Comparison of ENCODE assay signal across 25 cellular contexts in genomic region chr9:95584176-95584575, GRCh38.
"Had no signal": no experiment of that assay in that cellular context is flagged by ENCODE, and none has a peak within 500 bp of the region (broad histone marks: within the 10 kb centered on the region; RNA-seq: fewer than 3 reads in every experiment).

No MANE protein-coding gene starts in this region.

- H3K4me1 ChIP-seq: body of pancreas, spleen, uterus had no signal

- H3K9me3 ChIP-seq: body of pancreas, spleen, transverse colon, uterus had no signal

- H3K36me3 ChIP-seq: spleen, transverse colon, uterus, WERI-Rb-1 had no signal

- H3K36me3 Mint-ChIP-seq: activated CD8-positive, alpha-beta memory T cell treated with anti-CD3 and anti-CD28 coated beads, Interleukin-2, amount 10 ng/mL, durations not matched to agents 7 days and 5 days; activated naive CD4-positive, alpha-beta T cell treated with anti-CD3 and anti-CD28 coated beads, Interleukin-2, amount 10 ng/mL, durations not matched to agents 7 days and 5 days; memory B cell; T-cell had no signal

- H3K4me3 ChIP-seq: body of pancreas, spleen, transverse colon, uterus had no signal

- ATAC-seq: activated CD8-positive, alpha-beta memory T cell treated with anti-CD3 and anti-CD28 coated beads, Interleukin-2, amount 10 ng/mL, durations not matched to agents 7 days and 5 days; activated CD8-positive, alpha-beta T cell treated with anti-CD3 and anti-CD28 coated beads for 36 hours; body of pancreas; esophagus mucosa; T-cell had no signal

- H3K27ac ChIP-seq: body of pancreas, spleen, uterus, WERI-Rb-1 had no signal

- DNase-seq: activated CD4-positive, alpha-beta T cell treated with anti-CD3 and anti-CD28 coated beads, Interleukin-2, amount 10 ng/mL, durations not matched to agents 7 days and 5 days; activated CD4-positive, CD25-positive, alpha-beta regulatory T cell treated with anti-CD3 and anti-CD28 coated beads, Interleukin-2, amount 50 U/mL, for 72 hours; activated CD8-positive, alpha-beta memory T cell treated with anti-CD3 and anti-CD28 coated beads, Interleukin-2, amount 10 ng/mL, durations not matched to agents 7 days and 5 days; activated CD8-positive, alpha-beta T cell treated with anti-CD3 and anti-CD28 coated beads for 36 hours; activated effector memory CD4-positive, alpha-beta T cell treated with anti-CD3 and anti-CD28 coated beads, Interleukin-2, amount 50 U/mL, for 16 hours; activated naive CD4-positive, alpha-beta T cell treated with anti-CD3 and anti-CD28 coated beads, Interleukin-2, amount 10 ng/mL, durations not matched to agents 7 days and 5 days; activated T-cell treated with anti-CD3 and anti-CD28 coated beads for 4 hours; body of pancreas; caudate nucleus; dermis blood vessel endothelial cell; effector CD8-positive, alpha-beta T cell; foreskin melanocyte; retina; spleen; stimulated activated CD4-positive, alpha-beta T cell treated with anti-CD3 and anti-CD28 coated beads, Interleukin-4, amount 100 ng/mL, for 24 hours; stimulated activated naive CD4-positive, alpha-beta T cell treated with Interleukin-2 at 50 U/mL for 16 hours; T-cell; transverse colon; uterus; WERI-Rb-1 had no signal

- H3K4me3 Mint-ChIP-seq: activated CD4-positive, alpha-beta T cell treated with anti-CD3 and anti-CD28 coated beads, Interleukin-2, amount 10 ng/mL, durations not matched to agents 7 days and 5 days; activated CD8-positive, alpha-beta memory T cell treated with anti-CD3 and anti-CD28 coated beads, Interleukin-2, amount 10 ng/mL, durations not matched to agents 7 days and 5 days; activated CD8-positive, alpha-beta T cell treated with anti-CD3 and anti-CD28 coated beads for 36 hours; activated naive CD4-positive, alpha-beta T cell treated with anti-CD3 and anti-CD28 coated beads, Interleukin-2, amount 10 ng/mL, durations not matched to agents 7 days and 5 days; memory B cell; neural crest cell; T-cell; T-helper 2 cell treated with Interferon-gamma antibody and Interleukin-4, amounts not matched to agents 5 μg/mL and 100 μg/mL, for 36 hours had no signal

- H3K27ac Mint-ChIP-seq: activated CD4-positive, alpha-beta T cell treated with anti-CD3 and anti-CD28 coated beads, Interleukin-2, amount 10 ng/mL, durations not matched to agents 7 days and 5 days; activated CD8-positive, alpha-beta memory T cell treated with anti-CD3 and anti-CD28 coated beads, Interleukin-2, amount 10 ng/mL, durations not matched to agents 7 days and 5 days; activated CD8-positive, alpha-beta T cell treated with anti-CD3 and anti-CD28 coated beads for 36 hours; activated naive CD4-positive, alpha-beta T cell treated with anti-CD3 and anti-CD28 coated beads, Interleukin-2, amount 10 ng/mL, durations not matched to agents 7 days and 5 days; memory B cell; progenitor cell of endocrine pancreas; T-cell; T-helper 2 cell treated with Interferon-gamma antibody and Interleukin-4, amounts not matched to agents 5 μg/mL and 100 μg/mL, for 36 hours had no signal

- H3K9me3 Mint-ChIP-seq: activated CD4-positive, alpha-beta T cell treated with anti-CD3 and anti-CD28 coated beads, Interleukin-2, amount 10 ng/mL, durations not matched to agents 7 days and 5 days; activated CD8-positive, alpha-beta T cell treated with anti-CD3 and anti-CD28 coated beads for 36 hours; activated naive CD4-positive, alpha-beta T cell treated with anti-CD3 and anti-CD28 coated beads, Interleukin-2, amount 10 ng/mL, durations not matched to agents 7 days and 5 days; memory B cell; neural crest cell; T-cell; T-helper 2 cell treated with Interferon-gamma antibody and Interleukin-4, amounts not matched to agents 5 μg/mL and 100 μg/mL, for 36 hours had no signal

- H3K4me1 Mint-ChIP-seq: activated CD4-positive, alpha-beta T cell treated with anti-CD3 and anti-CD28 coated beads, Interleukin-2, amount 10 ng/mL, durations not matched to agents 7 days and 5 days; activated CD8-positive, alpha-beta memory T cell treated with anti-CD3 and anti-CD28 coated beads, Interleukin-2, amount 10 ng/mL, durations not matched to agents 7 days and 5 days; activated naive CD4-positive, alpha-beta T cell treated with anti-CD3 and anti-CD28 coated beads, Interleukin-2, amount 10 ng/mL, durations not matched to agents 7 days and 5 days; memory B cell; T-cell had no signal

- H3K27me3 Mint-ChIP-seq: activated CD8-positive, alpha-beta T cell treated with anti-CD3 and anti-CD28 coated beads for 36 hours had no signal

- H3K27me3 ChIP-seq: body of pancreas, spleen, transverse colon, uterus had no signal
